In genomic region chr17:40699880-40700279, GRCh38 we compare ENCODE assay signal across 12 cellular contexts. TPM values are rescaled to one million over a fixed set of nuclear protein-coding genes. Genes with fewer than 3 reads are reported as not detected.
"Had no signal": no experiment of that assay in that cellular context is flagged by ENCODE, and none has a peak within 500 bp of the region (broad histone marks: within the 10 kb centered on the region; RNA-seq: fewer than 3 reads in every experiment).

No MANE protein-coding gene starts in this region.

- DNase-seq: activated CD8-positive, alpha-beta T cell treated with anti-CD3 and anti-CD28 coated beads, Interleukin-2, amount 10 ng/mL, durations not matched to agents 7 days and 5 days; activated naive CD4-positive, alpha-beta T cell treated with anti-CD3 and anti-CD28 coated beads, Interleukin-2, amount 10 ng/mL, durations not matched to agents 7 days and 5 days; body of pancreas; effector memory CD8-positive, alpha-beta T cell; hypothalamus; naive thymus-derived CD4-positive, alpha-beta T cell; small intestine; T-helper 9 cell had no signal

- H3K27ac ChIP-seq: body of pancreas, epithelial cell of prostate, ovary had no signal

- H3K36me3 ChIP-seq: ovary had no signal

- H3K9me3 ChIP-seq: body of pancreas, ovary had no signal

- H3K4me3 ChIP-seq: body of pancreas, lung, ovary had no signal

- ATAC-seq: activated CD8-positive, alpha-beta T cell treated with anti-CD3 and anti-CD28 coated beads, Interleukin-2, amount 10 ng/mL, durations not matched to agents 7 days and 5 days; body of pancreas; effector memory CD8-positive, alpha-beta T cell; naive thymus-derived CD4-positive, alpha-beta T cell had no signal

- H3K27me3 ChIP-seq: body of pancreas, ovary had no signal

RNA-seq across cellular contexts. Expression of gene KRT24, which starts 3.7 kb away (rescaled TPM):
- total RNA-seq: activated CD8-positive, alpha-beta T cell treated with anti-CD3 and anti-CD28 coated beads, Interleukin-2, amount 10 ng/mL, durations not matched to agents 7 days and 5 days; body of pancreas; lung; naive thymus-derived CD4-positive, alpha-beta T cell; ovary had no signal
- polyA plus RNA-seq: naive thymus-derived CD4-positive, alpha-beta T cell; ovary had no signal

RNA-seq across cellular contexts. Expression of gene KRT222, which starts 34.9 kb away (rescaled TPM):
- total RNA-seq: activated CD8-positive, alpha-beta T cell treated with anti-CD3 and anti-CD28 coated beads, Interleukin-2, amount 10 ng/mL, durations not matched to agents 7 days and 5 days; naive thymus-derived CD4-positive, alpha-beta T cell had no signal
- polyA plus RNA-seq: naive thymus-derived CD4-positive, alpha-beta T cell had no signal

RNA-seq across cellular contexts. Expression of gene KRT25, which starts 55.3 kb away (rescaled TPM):
- total RNA-seq: activated CD8-positive, alpha-beta T cell treated with anti-CD3 and anti-CD28 coated beads, Interleukin-2, amount 10 ng/mL, durations not matched to agents 7 days and 5 days; body of pancreas; lung; naive thymus-derived CD4-positive, alpha-beta T cell; ovary; urinary bladder had no signal
- polyA plus RNA-seq: lung; naive thymus-derived CD4-positive, alpha-beta T cell; ovary; small intestine; urinary bladder had no signal
